Comparison of ENCODE assay signal across 10 cellular contexts in genomic region chr3:66497982-66498671, GRCh38. TPM values are rescaled to one million over a fixed set of nuclear protein-coding genes. Genes with fewer than 3 reads are reported as not detected.
A peak's percentile ranks its signal among the peaks of the same experiment; 100 is the strongest.
DNase-seq lines count a peak whose midpoint lies in the region; ATAC-seq and TF ChIP-seq lines count a peak whose summit lies in the region.
"Had no signal": no experiment of that assay in that cellular context is flagged by ENCODE, and none has a peak within 500 bp of the region (broad histone marks: within the 10 kb centered on the region; RNA-seq: fewer than 3 reads in every experiment).

No MANE protein-coding gene starts in this region.

- H3K36me3 Mint-ChIP-seq in CD4-positive, alpha-beta memory T cell: peaks cover 0 to 15% of the 10 kb centered on the region in 2 donors
- H3K36me3 Mint-ChIP-seq in CD14-positive monocyte: peaks cover 0 to 2% of the 10 kb centered on the region in 2 donors

- POLR2A ChIA-PET in CD4-positive, alpha-beta memory T cell (lab: Charles Lee; ENCODE audit: partially characterized antibody): interaction anchor here (1.0 to 6.3 kb wide), 6 partner anchors 11 to 200 kb away, joined by 6 to 61 read pairs (median 10); no protein-coding TSS in a partner anchor

- peak overlapping the region; percentile 93 to 99 (median 98) for H3K4me3 Mint-ChIP-seq in CD4-positive, alpha-beta memory T cell
- H3K4me3 Mint-ChIP-seq in CD14-positive monocyte: peak overlapping the region in 1 of 2 donors; percentile 98

- H2AFZ ChIP-seq in neuron (ENCODE audit: low read depth, low read length): no peak overlapping the region

- H3K9me3 Mint-ChIP-seq in CD4-positive, alpha-beta memory T cell: no peaks in the 10 kb centered on the region
- peaks cover 0 to 7% (median 1%) of the 10 kb centered on the region in 7 donors for H3K9me3 Mint-ChIP-seq in CD14-positive monocyte

- peaks cover 81% of the 10 kb centered on the region for H3K4me1 ChIP-seq in CD4-positive, alpha-beta memory T cell (ENCODE audit: insufficient read depth, low read length)
- peaks cover 54% of the 10 kb centered on the region for H3K4me1 ChIP-seq in effector memory CD4-positive, alpha-beta T cell (ENCODE audit: control insufficient read depth, insufficient read depth, low read length, poor library complexity, severe bottlenecking)
- H3K4me1 ChIP-seq in neuron (ENCODE audit: insufficient read depth, low read length): peaks cover 59% of the 10 kb centered on the region

- peak overlapping the region; percentile 48 to 96 (median 71) for H3K27ac Mint-ChIP-seq in CD4-positive, alpha-beta memory T cell
- H3K27ac Mint-ChIP-seq in CD14-positive monocyte: no peak overlapping the region

- no peak for TF ChIP-seq CTCF in CD14-positive monocyte (IDR thresholded peaks at IDR 0.05)

- no peaks in the 10 kb centered on the region for H3K27me3 Mint-ChIP-seq in CD4-positive, alpha-beta memory T cell
- H3K27me3 Mint-ChIP-seq in CD14-positive monocyte (ENCODE audit: low read depth in 3 of 3): peaks cover 32 to 39% (median 33%) of the 10 kb centered on the region in 3 donors

- no peak for ATAC-seq in GM19023 (IDR thresholded peaks at IDR 0.05; ENCODE audit: unreplicated experiment)

- no peak for DNase-seq in CD4-positive, alpha-beta memory T cell
- DNase-seq in NCI-H69 (lab: John Stamatoyannopoulos, UW) (peak; percentile 7), Ammon's horn (ENCODE audit: low spot score) (no peak), retina (no peak), CD14-positive monocyte (ENCODE audit: low spot score) (no peak)
- no peak for DNase-seq in effector memory CD4-positive, alpha-beta T cell
- DNase-seq: posterior cingulate gyrus, testis had no signal

- H3K27me3 ChIP-seq in CD4-positive, alpha-beta memory T cell (ENCODE audit: insufficient read depth, low read length): no peaks in the 10 kb centered on the region
- no peaks in the 10 kb centered on the region for H3K27me3 ChIP-seq in effector memory CD4-positive, alpha-beta T cell (replicated peaks; ENCODE audit: control insufficient read depth, insufficient read depth, low read length, poor library complexity, severe bottlenecking)
- H3K27me3 ChIP-seq in neuron (ENCODE audit: insufficient read depth, low read length): no peaks in the 10 kb centered on the region
- H3K27me3 ChIP-seq: testis had no signal

- H3K4me1 Mint-ChIP-seq in CD4-positive, alpha-beta memory T cell: peaks cover 66 to 91% (median 78%) of the 10 kb centered on the region in 4 donors
- peaks cover 30% of the 10 kb centered on the region for H3K4me1 Mint-ChIP-seq in CD14-positive monocyte

- H3K27ac ChIP-seq in CD4-positive, alpha-beta memory T cell (ENCODE audit: low read depth, low read length): peak overlapping the region; percentile 23
- no peak overlapping the region for H3K27ac ChIP-seq in effector memory CD4-positive, alpha-beta T cell (ENCODE audit: insufficient read depth, low read length, poor library complexity, severe bottlenecking)

- intact Hi-C loops in CD4-positive, alpha-beta memory T cell (cut with micrococcal nuclease): loop anchor here (1.0 to 5.0 kb wide), 5 partner anchors 8 to 85 kb away; no protein-coding TSS in a partner anchor
- intact Hi-C loops in CD14-positive monocyte (cut with micrococcal nuclease): no loop called here

- H3K9me3 ChIP-seq in CD4-positive, alpha-beta memory T cell (ENCODE audit: control insufficient read depth in 1 of 2, low read length in 2 of 2): no peaks in the 10 kb centered on the region
- H3K9me3 ChIP-seq in effector memory CD4-positive, alpha-beta T cell (ENCODE audit: control insufficient read depth, low read length): no peaks in the 10 kb centered on the region
- no peaks in the 10 kb centered on the region for H3K9me3 ChIP-seq in neuron (ENCODE audit: low read length)
- H3K9me3 ChIP-seq: testis had no signal

- H3K4me3 ChIP-seq in CD4-positive, alpha-beta memory T cell (ENCODE audit: low read length in 2 of 2): peak overlapping the region; percentile 48 to 60
- H3K4me3 ChIP-seq in effector memory CD4-positive, alpha-beta T cell (ENCODE audit: insufficient read depth, low read depth, low read length, poor library complexity, severe bottlenecking): peak overlapping the region; percentile 74
- H3K4me3 ChIP-seq in neuron (ENCODE audit: low read length): peak overlapping the region; percentile 73

- CTCF ChIA-PET in CD4-positive, alpha-beta memory T cell (lab: Charles Lee; ENCODE audit: partially characterized antibody): interaction anchor here (0.6 to 2.9 kb wide), 3 partner anchors 11 to 113 kb away, joined by 4 to 21 read pairs (median 12); no protein-coding TSS in a partner anchor

- no peaks in the 10 kb centered on the region for H3K36me3 ChIP-seq in CD4-positive, alpha-beta memory T cell (ENCODE audit: insufficient read depth, low read length)
- no peaks in the 10 kb centered on the region for H3K36me3 ChIP-seq in effector memory CD4-positive, alpha-beta T cell (ENCODE audit: control insufficient read depth, insufficient read depth, low read length)
- no peaks in the 10 kb centered on the region for H3K36me3 ChIP-seq in neuron (ENCODE audit: insufficient read depth, low read length)

RNA-seq across cellular contexts. Expression of gene LRIG1, which starts 2.7 kb away (rescaled TPM):
- 10 to 100 TPM; 66.3 to 71.7 TPM for total RNA-seq in CD4-positive, alpha-beta memory T cell
- polyA plus RNA-seq in CD4-positive, alpha-beta memory T cell: 10 to 100 TPM; 28.6 to 58.5 TPM
- polyA plus RNA-seq in CD14-positive monocyte: 1 to 10 TPM in 1 of 2 donors, under 1 TPM in 1; 0.82 to 1.0 TPM

Comparison
In these comparisons a context has a peak if more than half of its experiments do, and no peak if none do; other contexts are left out.
1. H3K27ac Mint-ChIP-seq: peak in CD4-positive, alpha-beta memory T cell (7 of 7); none in CD14-positive monocyte (0 of 7).
2. RNA of gene LRIG1, which starts 2.7 kb away (polyA plus RNA-seq): 28.6 to 58.5 TPM in CD4-positive, alpha-beta memory T cell; 0.82 to 1.0 TPM in CD14-positive monocyte; every median in the first group is over 10 times any median in the second.
3. Peak in every context shown above with its lines, with median percentiles within 50 percentile points of each other: H3K4me3 ChIP-seq.